Comparison of ENCODE assay signal across 12 cellular contexts in genomic region chr12:52038447-52038846, GRCh38. TPM values are rescaled to one million over a fixed set of nuclear protein-coding genes. Genes with fewer than 3 reads are reported as not detected.
DNase-seq lines count a peak whose midpoint lies in the region; ATAC-seq and TF ChIP-seq lines count a peak whose summit lies in the region.
"Had no signal": no experiment of that assay in that cellular context is flagged by ENCODE, and none has a peak within 500 bp of the region (broad histone marks: within the 10 kb centered on the region; RNA-seq: fewer than 3 reads in every experiment).

No MANE protein-coding gene starts in this region.

- DNase-seq in heart left ventricle: no peak
- DNase-seq in Right ventricle myocardium inferior (ENCODE audit: missing footprints): no peak
- DNase-seq in naive thymus-derived CD4-positive, alpha-beta T cell: no peak
- no peak for DNase-seq in putamen (ENCODE audit: low spot score)
- no peak for DNase-seq in mucosa of gallbladder (ENCODE audit: low spot score)
- DNase-seq in NCI-H1105 (lab: John Stamatoyannopoulos, UW): no peak
- DNase-seq: COR-L47, kidney glomerular epithelial cell, NCI-H1417 treated with DMSO at 0.1 percent for 48 hours had no signal

- H3K27me3 ChIP-seq in heart left ventricle: no peaks in the 10 kb centered on the region
- no peaks in the 10 kb centered on the region for H3K27me3 ChIP-seq in naive thymus-derived CD4-positive, alpha-beta T cell (ENCODE audit: control insufficient read depth in 2 of 2, insufficient read depth in 2 of 2, low read length in 2 of 2)
- H3K27me3 ChIP-seq: cardiac muscle cell had no signal

- POLR2A ChIA-PET in naive thymus-derived CD4-positive, alpha-beta T cell (lab: Charles Lee): interaction anchor here (1.0 to 1.8 kb wide), 4 partner anchors 12 to 31 kb away, joined by 3 to 4 read pairs (median 4); partner anchors contain the start of genes ATG101 and NR4A1

- peak overlapping the region in 7 of 9 donors; percentile 51 to 92 (median 84) for H3K27ac Mint-ChIP-seq in naive thymus-derived CD4-positive, alpha-beta T cell

- CTCF ChIA-PET in naive thymus-derived CD4-positive, alpha-beta T cell (lab: Charles Lee): interaction anchor here (2.4 kb wide), 1 partner anchor 13 kb away, joined by 10 read pairs; no protein-coding TSS in a partner anchor

- H3K4me1 Mint-ChIP-seq in naive thymus-derived CD4-positive, alpha-beta T cell: peaks cover 17 to 58% (median 40%) of the 10 kb centered on the region in 7 donors

- H3K9me3 ChIP-seq in heart left ventricle: no peaks in the 10 kb centered on the region
- no peaks in the 10 kb centered on the region for H3K9me3 ChIP-seq in naive thymus-derived CD4-positive, alpha-beta T cell (ENCODE audit: control insufficient read depth in 2 of 3, low read length in 3 of 3)

- H3K36me3 ChIP-seq in heart left ventricle (no peaks in the 10 kb centered on the region), urinary bladder (ENCODE audit: insufficient read depth) (no peaks in the 10 kb centered on the region)
- H3K36me3 ChIP-seq in naive thymus-derived CD4-positive, alpha-beta T cell (ENCODE audit: control insufficient read depth in 2 of 3, insufficient read depth in 3 of 3, low read length in 3 of 3): no peaks in the 10 kb centered on the region
- H3K36me3 ChIP-seq: cardiac muscle cell had no signal

- intact Hi-C loops in heart left ventricle (cut with DNase I) (no loop called here), Right ventricle myocardium inferior (cut with DNase I) (no loop called here)
- intact Hi-C loops in naive thymus-derived CD4-positive, alpha-beta T cell (cut with micrococcal nuclease): no loop called here

- peak overlapping the region; percentile 37 to 76 (median 66) for H3K4me3 Mint-ChIP-seq in naive thymus-derived CD4-positive, alpha-beta T cell

- no peak for TF ChIP-seq CTCF in heart left ventricle (IDR thresholded peaks at IDR 0.05)

- ATAC-seq in heart left ventricle (no peak), Right ventricle myocardium inferior (no peak)
- no peak for ATAC-seq in naive thymus-derived CD4-positive, alpha-beta T cell

- peak in 1 of 2 donors; percentile 26 for TF ChIP-seq POLR2A in heart left ventricle (IDR thresholded peaks at IDR 0.05)

- H3K27ac ChIP-seq in heart left ventricle (peak overlapping the region in 10 of 12 donors; percentile 32 to 98 (median 94)), angular gyrus (ENCODE audit: low read depth, low read length) (peak overlapping the region; percentile 3), urinary bladder (ENCODE audit: low read depth) (peak overlapping the region; percentile 27)
- H3K27ac ChIP-seq in naive thymus-derived CD4-positive, alpha-beta T cell (ENCODE audit: low read depth, low read length): no peak overlapping the region
- H3K27ac ChIP-seq: cardiac muscle cell had no signal

- no peaks in the 10 kb centered on the region for H3K36me3 Mint-ChIP-seq in naive thymus-derived CD4-positive, alpha-beta T cell

- H3K4me1 ChIP-seq in heart left ventricle: peaks cover 20 to 90% (median 65%) of the 10 kb centered on the region in 12 donors
- H3K4me1 ChIP-seq in naive thymus-derived CD4-positive, alpha-beta T cell (ENCODE audit: control insufficient read depth in 2 of 2, insufficient read depth in 2 of 2, low read length in 2 of 2): peaks cover 28 to 31% of the 10 kb centered on the region in 2 donors
- no peaks in the 10 kb centered on the region for H3K4me1 ChIP-seq in urinary bladder (ENCODE audit: insufficient read depth)

- peak overlapping the region in 11 of 12 donors; percentile 57 to 94 (median 71) for H3K4me3 ChIP-seq in heart left ventricle
- H3K4me3 ChIP-seq in naive thymus-derived CD4-positive, alpha-beta T cell (ENCODE audit: low read length): no peak overlapping the region
- H3K4me3 ChIP-seq in urinary bladder (ENCODE audit: low read depth, low read length): no peak overlapping the region

- peaks cover 0 to 33% (median 0%) of the 10 kb centered on the region in 5 donors for H3K27me3 Mint-ChIP-seq in naive thymus-derived CD4-positive, alpha-beta T cell

- no peaks in the 10 kb centered on the region for H3K9me3 Mint-ChIP-seq in naive thymus-derived CD4-positive, alpha-beta T cell

- 43 to 50% (median 47%) methylated on average over 6 of the region's 6 CpGs for WGBS in heart left ventricle, 4 donors
- WGBS in urinary bladder: 68% methylated on average over 6 of the region's 6 CpGs

RNA-seq across cellular contexts. Expression of gene NR4A1, which starts 12.8 kb away (rescaled TPM):
- total RNA-seq in heart left ventricle: 100 to 1,000 TPM in 2 of 9 donors, 10 to 100 TPM in 7; 22.0 to 140 (median 42.0) TPM
- 10 to 100 TPM; 59.5 to 66.3 TPM for polyA plus RNA-seq in heart left ventricle
- 40.6 TPM for total RNA-seq in Right ventricle myocardium inferior
- total RNA-seq in naive thymus-derived CD4-positive, alpha-beta T cell: 100 to 1,000 TPM in 2 of 5 experiments, 1 to 10 TPM in 1, under 1 TPM in 2; 0.89 to 279 (median 7.1) TPM
- polyA plus RNA-seq in naive thymus-derived CD4-positive, alpha-beta T cell: 1 to 10 TPM in 1 of 2 donors, under 1 TPM in 1; 0.28 to 1.1 TPM
- total RNA-seq in urinary bladder: 18.3 TPM
- 307 TPM for polyA plus RNA-seq in urinary bladder
- 131 TPM for total RNA-seq in mucosa of gallbladder

RNA-seq across cellular contexts. Expression of gene ATG101, which starts 31.3 kb away (rescaled TPM):
- total RNA-seq in heart left ventricle (10 to 100 TPM; 18.9 to 46.7 (median 24.1) TPM), Right ventricle myocardium inferior (24.9 TPM), urinary bladder (20.4 TPM), mucosa of gallbladder (38.6 TPM)
- polyA plus RNA-seq in heart left ventricle (100 to 1,000 TPM in 1 of 2 donors, 10 to 100 TPM in 1; 22.1 to 108 TPM), urinary bladder (46.4 TPM)
- 10 to 100 TPM; 20.7 to 39.7 (median 34.3) TPM for total RNA-seq in naive thymus-derived CD4-positive, alpha-beta T cell
- polyA plus RNA-seq in naive thymus-derived CD4-positive, alpha-beta T cell: 10 to 100 TPM; 20.9 to 30.9 TPM

RNA-seq across cellular contexts. Expression of gene TAMALIN, which starts 31.7 kb away (rescaled TPM):
- total RNA-seq in heart left ventricle (10 to 100 TPM; 12.9 to 38.0 (median 17.6) TPM), Right ventricle myocardium inferior (20.3 TPM), urinary bladder (13.0 TPM), mucosa of gallbladder (23.9 TPM)
- polyA plus RNA-seq in heart left ventricle (10 to 100 TPM; 17.8 to 26.5 TPM), urinary bladder (51.8 TPM)
- total RNA-seq in naive thymus-derived CD4-positive, alpha-beta T cell: 100 to 1,000 TPM in 2 of 5 experiments, 10 to 100 TPM in 2, 1 to 10 TPM in 1; 5.6 to 501 (median 33.7) TPM
- 1 to 10 TPM; 1.1 to 1.3 TPM for polyA plus RNA-seq in naive thymus-derived CD4-positive, alpha-beta T cell

RNA-seq across cellular contexts. Expression of gene SMIM41, which starts 41.1 kb away (rescaled TPM):
- total RNA-seq in heart left ventricle (under 1 TPM in 3 of 9 donors, not detected in 6; 0.29 to 0.52 (median 0.32) TPM), Right ventricle myocardium inferior (0.16 TPM), urinary bladder (3.4 TPM), mucosa of gallbladder (0.46 TPM)
- polyA plus RNA-seq in heart left ventricle (under 1 TPM; 0.08 to 0.65 TPM), urinary bladder (5.5 TPM)
- total RNA-seq in naive thymus-derived CD4-positive, alpha-beta T cell: under 1 TPM in 2 of 5 experiments, not detected in 3; 0.24 to 0.27 TPM
- not detected for polyA plus RNA-seq in naive thymus-derived CD4-positive, alpha-beta T cell
- total RNA-seq: cardiac muscle cell had no signal
- polyA plus RNA-seq: cardiac muscle cell had no signal

Comparison
In these comparisons a context has a peak if more than half of its experiments do, and no peak if none do; other contexts are left out.
1. H3K4me3 ChIP-seq: peak in heart left ventricle (11 of 12); none in naive thymus-derived CD4-positive, alpha-beta T cell (single experiment) and urinary bladder (single experiment).